ENCODE assay signal across 19 cellular contexts in the genomic region with DNA sequence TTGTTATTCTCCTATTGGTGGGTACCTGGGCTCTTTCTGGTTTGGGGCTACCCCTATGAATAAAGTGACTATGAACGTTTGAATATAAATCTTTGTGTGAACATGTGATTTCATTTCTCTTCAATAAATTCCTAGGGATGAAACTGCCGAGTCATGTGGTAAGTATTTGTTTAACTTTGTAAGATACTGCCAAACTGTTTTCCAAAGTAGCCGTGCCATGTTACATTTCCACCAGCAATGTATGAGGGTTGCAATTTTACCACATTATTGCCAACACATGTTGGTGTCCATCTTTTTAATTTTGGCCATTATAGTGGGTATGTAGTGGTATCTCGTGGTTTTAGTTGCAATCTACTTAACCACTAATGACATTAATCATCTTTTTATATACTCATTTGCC.
"Had no signal": no experiment of that assay in that cellular context is flagged by ENCODE, and none has a peak within 500 bp of the region (broad histone marks: within the 10 kb centered on the region; RNA-seq: fewer than 3 reads in every experiment).

No MANE protein-coding gene starts in this region.

- H3K9me3 ChIP-seq: colonic mucosa, neutrophil, pancreas, sigmoid colon had no signal

- H3K36me3 ChIP-seq: colonic mucosa, neutrophil, pancreas, sigmoid colon, spleen, tibial artery had no signal

- DNase-seq: activated CD4-positive, alpha-beta T cell treated with anti-CD3 and anti-CD28 coated beads, Interleukin-2, amount 10 ng/mL, durations not matched to agents 24 days and 14 days; activated CD8-positive, alpha-beta T cell treated with anti-CD3 and anti-CD28 coated beads, Interleukin-2, amount 10 ng/mL, durations not matched to agents 7 days and 5 days; activated naive CD4-positive, alpha-beta T cell treated with Interleukin-2 at 50 U/mL for 16 hours; activated naive CD8-positive, alpha-beta T cell treated with anti-CD3 and anti-CD28 coated beads, Interleukin-2, amount 10 ng/mL, durations not matched to agents 7 days and 5 days; activated T-cell treated with anti-CD3 and anti-CD28 coated beads, Interleukin-2, amount 50 U/mL, for 24 hours; central memory CD4-positive, alpha-beta T cell; colonic mucosa; islet precursor cell; pancreas; sigmoid colon; spleen; stimulated activated CD8-positive, alpha-beta memory T cell treated with anti-CD3 and anti-CD28 coated beads, Interleukin-4, amount 100 ng/mL, for 48 hours; stimulated activated naive CD4-positive, alpha-beta T cell treated with Interleukin-2 at 50 U/mL for 16 hours; substantia nigra; T1000; tibial artery had no signal

- H3K4me3 ChIP-seq: colonic mucosa, lung, pancreas, sigmoid colon, spleen, tibial artery had no signal

- H3K27ac ChIP-seq: colonic mucosa, neutrophil, pancreas, sigmoid colon, spleen, tibial artery had no signal

- FAIRE-seq: pancreas had no signal

- ATAC-seq: activated CD8-positive, alpha-beta T cell treated with anti-CD3 and anti-CD28 coated beads, Interleukin-2, amount 10 ng/mL, durations not matched to agents 7 days and 5 days; natural killer cell treated with Interleukin-12 subunit alpha and Interleukin-12 subunit beta and Interleukin-15 and Interleukin-18, amount 100 ng/mL, for 72 hours; pancreas had no signal

- H3K27me3 ChIP-seq: colonic mucosa, neutrophil, pancreas, sigmoid colon, spleen, tibial artery had no signal

- H3K4me1 ChIP-seq: colonic mucosa, pancreas, spleen had no signal
